35 cellular contexts compared by ENCODE assay signal in the genomic region with DNA sequence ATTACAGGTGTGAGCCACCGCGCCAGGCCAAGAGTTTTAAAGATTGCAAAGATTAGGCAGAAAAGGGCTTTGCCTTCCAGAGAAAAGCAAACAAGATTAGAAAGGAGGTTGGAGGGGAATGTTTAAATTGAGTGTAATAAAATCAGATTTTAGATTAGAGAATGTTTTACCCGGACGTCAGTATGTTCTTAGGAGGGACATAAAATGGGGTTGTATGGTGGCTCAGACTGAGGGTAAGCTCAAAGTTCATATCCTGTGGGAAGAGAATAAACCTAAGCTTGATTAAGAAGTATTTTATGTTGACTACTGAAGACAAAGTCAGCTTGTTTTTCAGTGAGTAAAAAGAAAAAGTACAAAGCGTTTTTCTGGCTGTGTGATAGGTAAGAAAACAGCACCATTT. TPM values are rescaled to one million over a fixed set of nuclear protein-coding genes. Genes with fewer than 3 reads are reported as not detected.
"Had no signal": no experiment of that assay in that cellular context is flagged by ENCODE, and none has a peak within 500 bp of the region (broad histone marks: within the 10 kb centered on the region; RNA-seq: fewer than 3 reads in every experiment).

No MANE protein-coding gene starts in this region.

- H3K27me3 Mint-ChIP-seq: activated B cell treated with CpG ODN at 0.5 μM for 24 hours; activated CD4-positive, alpha-beta memory T cell treated with anti-CD3 and anti-CD28 coated beads for 36 hours; activated T-helper 17 cell treated with anti-CD3 and anti-CD28 coated beads, Interleukin-2, amount 50 U/mL, for 72 hours had no signal

- H3K4me1 ChIP-seq: breast epithelium, Peyer's patch had no signal

- ATAC-seq: activated naive CD4-positive, alpha-beta T cell treated with anti-CD3 and anti-CD28 coated beads, Interleukin-2, amount 50 U/mL, for 72 hours; activated T-cell treated with anti-CD3 and anti-CD28 coated beads, Interleukin-2, amount 50 U/mL, for 72 hours; activated T-helper 17 cell treated with anti-CD3 and anti-CD28 coated beads, Interleukin-2, amount 50 U/mL, for 72 hours; body of pancreas; PC-3; Right ventricle myocardium inferior; SK-N-SH treated with all-trans-retinoic acid at 6 μM for 48 hours had no signal

- H3K9me3 ChIP-seq: adrenal gland had no signal

- H3K27ac ChIP-seq: adrenal gland, body of pancreas, breast epithelium, Peyer's patch, RWPE1 had no signal

- DNase-seq: activated B cell treated with CpG ODN at 0.5 μM for 24 hours; activated CD4-positive, alpha-beta memory T cell treated with anti-CD3 and anti-CD28 coated beads for 36 hours; activated CD4-positive, alpha-beta T cell treated with anti-CD3 and anti-CD28 coated beads for 4 hours; activated CD4-positive, alpha-beta T cell treated with anti-CD3 and anti-CD28 coated beads, Interleukin-2, amount 50 U/mL, for 1 hour; activated CD4-positive, CD25-positive, alpha-beta regulatory T cell treated with anti-CD3 and anti-CD28 coated beads, Interleukin-2, amount 50 U/mL, for 72 hours; activated CD8-positive, alpha-beta memory T cell treated with anti-CD3 and anti-CD28 coated beads for 24 hours; activated effector memory CD4-positive, alpha-beta T cell treated with anti-CD3 and anti-CD28 coated beads, Interleukin-2, amount 50 U/mL, for 16 hours; activated naive CD4-positive, alpha-beta T cell; activated T-cell treated with anti-CD3 and anti-CD28 coated beads, Interleukin-2, amount 50 U/mL, for 1 hour; activated T-cell treated with anti-CD3 and anti-CD28 coated beads, Interleukin-2, amount 50 U/mL, for 72 hours; adrenal gland; body of pancreas; IMR-90; Karpas-422; KBM-7; NCI-H1105; NCI-H1417 treated with DMSO at 0.1 percent for 48 hours; NCI-H187 treated with DMSO at 0.1 percent for 48 hours; NCI-H2081; NCI-H345; NCI-H524 treated with DMSO at 0.1 percent for 48 hours; PC-3; Peyer's patch; SIG-M5; T-helper 1 cell had no signal

- FAIRE-seq: astrocyte, TTC549 had no signal

- H3K4me3 ChIP-seq: adrenal gland, body of pancreas, breast epithelium, Peyer's patch had no signal

- H3K27ac Mint-ChIP-seq: activated B cell treated with CpG ODN at 0.5 μM for 24 hours; activated CD4-positive, alpha-beta memory T cell treated with anti-CD3 and anti-CD28 coated beads for 36 hours; activated naive CD4-positive, alpha-beta T cell treated with anti-CD3 and anti-CD28 coated beads, Interleukin-2, amount 50 U/mL, for 72 hours; activated T-cell treated with anti-CD3 and anti-CD28 coated beads, Interleukin-2, amount 50 U/mL, for 72 hours; activated T-helper 17 cell treated with anti-CD3 and anti-CD28 coated beads, Interleukin-2, amount 50 U/mL, for 72 hours; T-helper 2 cell treated with Interferon-gamma antibody and Interleukin-4, amounts not matched to agents 5 μg/mL and 100 μg/mL, for 36 hours had no signal

- H3K36me3 ChIP-seq: adrenal gland, breast epithelium, Peyer's patch had no signal

- H3K4me3 Mint-ChIP-seq: activated B cell treated with CpG ODN at 0.5 μM for 24 hours; activated CD4-positive, alpha-beta memory T cell treated with anti-CD3 and anti-CD28 coated beads for 36 hours; activated T-cell treated with anti-CD3 and anti-CD28 coated beads, Interleukin-2, amount 50 U/mL, for 72 hours; activated T-helper 17 cell treated with anti-CD3 and anti-CD28 coated beads, Interleukin-2, amount 50 U/mL, for 72 hours; T-helper 2 cell treated with Interferon-gamma antibody and Interleukin-4, amounts not matched to agents 5 μg/mL and 100 μg/mL, for 36 hours had no signal

- H3K27me3 ChIP-seq: adrenal gland, body of pancreas, breast epithelium, Peyer's patch had no signal

- H3K4me1 Mint-ChIP-seq: activated T-helper 17 cell treated with anti-CD3 and anti-CD28 coated beads, Interleukin-2, amount 50 U/mL, for 72 hours had no signal

RNA-seq across cellular contexts. Expression of gene ZNF681, which starts 34.1 kb away (rescaled TPM):
- total RNA-seq: MCF 10A had no signal
